ENCODE assay signal across 1 cellular context in the genomic region with DNA sequence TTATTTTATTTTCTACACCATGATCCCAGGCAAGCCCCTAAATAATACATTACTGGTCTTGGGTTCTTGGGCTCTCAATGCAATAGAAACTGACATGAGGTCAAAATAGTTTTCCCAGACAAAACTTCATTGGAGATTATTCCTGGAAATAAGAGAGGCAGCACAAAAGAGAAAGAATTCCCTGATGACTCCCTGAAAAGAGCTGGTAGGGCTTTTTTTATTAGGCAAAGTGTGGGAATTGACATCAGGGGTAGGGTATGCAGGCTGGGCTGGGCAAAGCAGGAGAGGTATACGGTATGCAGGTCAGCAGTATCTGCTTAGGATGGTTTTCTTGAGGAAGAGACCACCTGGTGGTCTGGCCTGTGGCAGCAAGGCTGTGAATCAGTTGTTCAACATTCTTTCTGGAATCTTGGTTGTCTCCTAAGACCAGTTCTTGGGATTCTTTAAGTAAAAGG.
TF ChIP-seq lines count a peak whose summit lies in the region.

No MANE protein-coding gene starts in this region.

TF ChIP-seq in GM23338, 12 proteins besides CTCF, POLR2A, EP300 and RAD21 (continued from another document):
- 0 out of 2 replicates have a peak, but pooled peaks have one; percentile 10 for TF ChIP-seq ZNF462 (CRISPR knock-in tag; IDR thresholded peaks at IDR 0.05)
